In genomic region chr10:73408978-73409521, GRCh38 we compare ENCODE assay signal across 26 cellular contexts.
"Had no signal": no experiment of that assay in that cellular context is flagged by ENCODE, and none has a peak within 500 bp of the region (broad histone marks: within the 10 kb centered on the region; RNA-seq: fewer than 3 reads in every experiment).

No MANE protein-coding gene starts in this region.

- H3K4me3 Mint-ChIP-seq: activated CD4-positive, alpha-beta T cell treated with anti-CD3 and anti-CD28 coated beads, Interleukin-2, amount 10 ng/mL, durations not matched to agents 7 days and 5 days; dendritic cell treated with granulocyte-macrophage colony-stimulating factor and Interleukin-4, amounts not matched to agents 40 ng/mL and 50 ng/mL, for 4 days; T-helper 2 cell treated with Interferon-gamma antibody and Interleukin-4, amounts not matched to agents 5 μg/mL and 100 μg/mL, for 36 hours had no signal

- H3K36me3 ChIP-seq: cardiac muscle cell, prostate gland, thyroid gland had no signal

- H3K27ac ChIP-seq: cardiac muscle cell, epithelial cell of prostate, hepatocyte, prostate gland, right atrium auricular region, thyroid gland had no signal

- H2AFZ ChIP-seq: hepatocyte had no signal

- H3K4me1 ChIP-seq: prostate gland had no signal

- H3K9me3 Mint-ChIP-seq: activated CD4-positive, alpha-beta T cell treated with anti-CD3 and anti-CD28 coated beads, Interleukin-2, amount 10 ng/mL, durations not matched to agents 7 days and 5 days; activated naive CD4-positive, alpha-beta T cell treated with anti-CD3 and anti-CD28 coated beads, Interleukin-2, amount 50 U/mL, for 72 hours; dendritic cell treated with granulocyte-macrophage colony-stimulating factor and Interleukin-4, amounts not matched to agents 40 ng/mL and 50 ng/mL, for 4 days; naive B cell; T-helper 2 cell treated with Interferon-gamma antibody and Interleukin-4, amounts not matched to agents 5 μg/mL and 100 μg/mL, for 36 hours had no signal

- FAIRE-seq: TTC549, urothelium cell line had no signal

- DNase-seq: activated CD4-positive, alpha-beta T cell treated with anti-CD3 and anti-CD28 coated beads, Interleukin-2, amount 10 ng/mL, durations not matched to agents 7 days and 5 days; activated CD4-positive, CD25-positive, alpha-beta regulatory T cell; activated CD8-positive, alpha-beta memory T cell treated with anti-CD3 and anti-CD28 coated beads for 24 hours; activated CD8-positive, alpha-beta memory T cell treated with anti-CD3 and anti-CD28 coated beads, Interleukin-2, amount 50 U/mL, for 48 hours; activated effector memory CD4-positive, alpha-beta T cell treated with anti-CD3 and anti-CD28 coated beads, Interleukin-2, amount 50 U/mL, for 16 hours; activated T-cell treated with anti-CD3 and anti-CD28 coated beads, Interleukin-2, amount 50 U/mL, for 48 hours; amniotic stem cell; effector memory CD4-positive, alpha-beta T cell; foreskin fibroblast; mesenchymal stem cell; mucosa of descending colon; naive B cell; stimulated activated CD4-positive, alpha-beta T cell treated with anti-CD3 and anti-CD28 coated beads, Interleukin-12 subunit alpha, Interleukin-12 subunit beta, amount 100 ng/mL, for 4 hours; stimulated activated CD4-positive, alpha-beta T cell treated with anti-CD3 and anti-CD28 coated beads, Interleukin-1b, Interleukin-23, amount 100 ng/mL, for 48 hours; stimulated activated naive CD4-positive, alpha-beta T cell treated with Interleukin-2 at 50 U/mL for 16 hours; thyroid gland had no signal

- H3K27ac Mint-ChIP-seq: activated CD4-positive, alpha-beta T cell treated with anti-CD3 and anti-CD28 coated beads, Interleukin-2, amount 10 ng/mL, durations not matched to agents 7 days and 5 days; activated naive CD4-positive, alpha-beta T cell treated with anti-CD3 and anti-CD28 coated beads, Interleukin-2, amount 50 U/mL, for 72 hours; dendritic cell treated with granulocyte-macrophage colony-stimulating factor and Interleukin-4, amounts not matched to agents 40 ng/mL and 50 ng/mL, for 4 days; T-helper 2 cell treated with Interferon-gamma antibody and Interleukin-4, amounts not matched to agents 5 μg/mL and 100 μg/mL, for 36 hours had no signal

- H3K4me3 ChIP-seq: cardiac muscle cell, hepatocyte, mucosa of descending colon, prostate gland, right atrium auricular region, thyroid gland had no signal

- H3K27me3 Mint-ChIP-seq: activated CD4-positive, alpha-beta T cell treated with anti-CD3 and anti-CD28 coated beads, Interleukin-2, amount 10 ng/mL, durations not matched to agents 7 days and 5 days; naive B cell had no signal

- H3K4me2 ChIP-seq: hepatocyte had no signal

- H3K9me3 ChIP-seq: mucosa of descending colon, prostate gland, right atrium auricular region, thyroid gland had no signal

- ATAC-seq: activated naive CD4-positive, alpha-beta T cell treated with anti-CD3 and anti-CD28 coated beads, Interleukin-2, amount 50 U/mL, for 72 hours; mucosa of descending colon had no signal

- H3K27me3 ChIP-seq: cardiac muscle cell, hepatocyte, right atrium auricular region, thyroid gland had no signal
